ENCODE assay signal across 8 cellular contexts in the genomic region with DNA sequence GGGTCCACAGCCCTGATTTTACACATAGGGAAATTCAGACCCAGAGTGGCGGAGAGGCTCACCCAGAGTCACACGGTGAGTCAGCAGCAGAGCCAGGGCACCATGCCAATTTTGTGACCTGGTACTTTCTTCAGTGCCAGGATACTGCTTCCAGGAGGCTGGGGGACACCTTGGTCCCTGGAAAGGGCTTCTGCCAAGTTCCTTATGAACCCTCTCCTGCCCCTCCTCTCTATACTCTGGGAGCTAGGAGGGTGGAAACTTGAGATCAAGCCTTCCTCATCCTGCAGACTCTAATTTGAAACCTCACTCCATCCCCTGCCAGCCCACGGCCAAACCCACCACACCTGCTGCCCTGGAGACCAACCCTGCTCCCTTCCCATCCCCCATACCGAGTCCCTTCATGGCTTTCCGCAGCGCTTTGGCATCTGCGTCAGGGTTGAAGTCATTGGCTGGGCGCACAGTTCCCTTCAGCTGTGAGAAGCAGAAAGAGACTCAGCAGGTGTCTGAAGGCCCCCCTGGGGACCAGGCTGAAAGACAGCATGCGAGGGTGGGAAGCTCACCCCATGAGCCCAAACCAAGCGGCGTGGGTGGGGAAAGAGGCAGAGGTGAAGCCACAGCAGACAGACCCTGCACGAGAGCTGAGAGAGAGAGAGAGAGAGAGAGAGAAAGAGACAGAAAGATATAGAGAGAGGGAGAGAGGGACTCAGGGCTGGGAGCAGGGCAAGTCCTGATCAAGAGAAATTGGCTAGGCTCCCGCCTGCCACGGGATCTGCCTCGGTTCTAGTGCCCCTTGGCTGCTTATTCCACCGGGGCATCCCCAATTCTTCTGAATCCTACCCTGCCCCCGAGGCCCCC. TPM values are rescaled to one million over a fixed set of nuclear protein-coding genes. Genes with fewer than 3 reads are reported as not detected.
DNase-seq lines count a peak whose midpoint lies in the region; ATAC-seq and TF ChIP-seq lines count a peak whose summit lies in the region.

No MANE protein-coding gene starts in this region.

- peak; percentile 74 for DNase-seq in activated effector memory CD4-positive, alpha-beta T cell treated with anti-CD3 and anti-CD28 coated beads, Interleukin-2, amount 50 U/mL, for 16 hours
- no peak for DNase-seq in activated effector memory CD4-positive, alpha-beta T cell treated with Interleukin-2 at 50 U/mL for 16 hours
- peak; percentile 69 for DNase-seq in NCI-H2196 treated with DMSO at 0.1 percent for 48 hours (lab: John Stamatoyannopoulos, UW; ENCODE audit: unreplicated experiment)
- no peak for DNase-seq in GOT3 (lab: John Stamatoyannopoulos, UW)
- DNase-seq in occipital lobe (lab: John Stamatoyannopoulos, UW): no peak

- peaks cover 7% of the 10 kb centered on the region for H3K4me1 ChIP-seq in rectal smooth muscle tissue (ENCODE audit: control insufficient read depth, insufficient read depth, low read length)

- H3K36me3 Mint-ChIP-seq in brain: peaks cover 87% of the 10 kb centered on the region

- H3K4me3 Mint-ChIP-seq in brain: no peak overlapping the region

- H3K4me1 Mint-ChIP-seq in brain: peaks cover 21% of the 10 kb centered on the region

- no peaks in the 10 kb centered on the region for H3K9me3 Mint-ChIP-seq in brain

- H3K27ac Mint-ChIP-seq in brain: peak overlapping the region in 4 of 5 experiments; percentile 42 to 82 (median 71)

- peaks cover 59% of the 10 kb centered on the region for H3K36me3 ChIP-seq in rectal smooth muscle tissue (ENCODE audit: control insufficient read depth, insufficient read depth, low read length)

- no peak for TF ChIP-seq CTCF in brain (conservative IDR thresholded peaks at IDR 0.05)

- H3K4me3 ChIP-seq in rectal smooth muscle tissue (ENCODE audit: low read length): no peak overlapping the region

- H3K27me3 ChIP-seq in rectal smooth muscle tissue (ENCODE audit: control insufficient read depth, insufficient read depth, low read length): no peaks in the 10 kb centered on the region

- peak overlapping the region; percentile 15 for H3K27ac ChIP-seq in rectal smooth muscle tissue (ENCODE audit: low read depth, low read length)

- ATAC-seq in HG02798 (IDR thresholded peaks at IDR 0.05; ENCODE audit: poor library complexity, unreplicated experiment): peak; percentile 89

- H3K9ac ChIP-seq in rectal smooth muscle tissue (ENCODE audit: low read length): no peak overlapping the region

- H3K27me3 Mint-ChIP-seq in brain: no peaks in the 10 kb centered on the region

RNA-seq across cellular contexts. Expression of gene ANXA6, which starts 33.5 kb away (rescaled TPM):
- 261 TPM for polyA plus RNA-seq in brain (ENCODE audit: insufficient read depth, low read depth, low replicate concordance)
- total RNA-seq in occipital lobe: 74.7 TPM

RNA-seq across cellular contexts. Expression of gene TNIP1, which starts 43.3 kb away (rescaled TPM):
- polyA plus RNA-seq in brain (ENCODE audit: insufficient read depth, low read depth, low replicate concordance): 44.4 TPM
- total RNA-seq in occipital lobe: 18.1 TPM

Comparison
In these comparisons a context has a peak if more than half of its experiments do, and no peak if none do; other contexts are left out.
1. DNase-seq: peak in activated effector memory CD4-positive, alpha-beta T cell treated with anti-CD3 and anti-CD28 coated beads, Interleukin-2, amount 50 U/mL, for 16 hours (single experiment) and NCI-H2196 treated with DMSO at 0.1 percent for 48 hours (single experiment); none in activated effector memory CD4-positive, alpha-beta T cell treated with Interleukin-2 at 50 U/mL for 16 hours (single experiment), GOT3 (single experiment) and occipital lobe (single experiment).